Comparison of ENCODE assay signal across 8 cellular contexts in genomic region chr16:10941127-10941933, GRCh38. TPM values are rescaled to one million over a fixed set of nuclear protein-coding genes. Genes with fewer than 3 reads are reported as not detected.
DNase-seq lines count a peak whose midpoint lies in the region; ATAC-seq, FAIRE-seq and TF ChIP-seq lines count a peak whose summit lies in the region.

No MANE protein-coding gene starts in this region.

- H3K27me3 ChIP-seq in HUES48 (ENCODE audit: control insufficient read depth, insufficient read depth, low read length): no peaks in the 10 kb centered on the region
- no peaks in the 10 kb centered on the region for H3K27me3 ChIP-seq in uterus

- H3K9me3 Mint-ChIP-seq in CD14-positive monocyte (peaks cover 0 to 2% (median 0%) of the 10 kb centered on the region in 7 donors), memory B cell (no peaks in the 10 kb centered on the region)

- TF ChIP-seq CTCF in CD14-positive monocyte (IDR thresholded peaks at IDR 0.05) (no peak), astrocyte of the spinal cord (IDR thresholded peaks at IDR 0.05; ENCODE audit: low read depth, low read length) (no peak), uterus (IDR thresholded peaks at IDR 0.05) (no peak)

- H3K36me3 ChIP-seq in HUES48 (ENCODE audit: control insufficient read depth, insufficient read depth, low read length) (peaks cover 21% of the 10 kb centered on the region; the same call in 1 of the 2 replicates), uterus (no peaks in the 10 kb centered on the region)

- H3K27me3 Mint-ChIP-seq in CD14-positive monocyte (ENCODE audit: low read depth in 3 of 3): peaks cover 3 to 7% (median 4%) of the 10 kb centered on the region in 3 donors
- no peaks in the 10 kb centered on the region for H3K27me3 Mint-ChIP-seq in memory B cell

- H3K9ac ChIP-seq in HUES48 (ENCODE audit: low read depth, low read length): no peak overlapping the region

- H3K4me3 Mint-ChIP-seq in CD14-positive monocyte (peak overlapping the region; percentile 83 to 91), memory B cell (peak overlapping the region; percentile 92)

- H3K27ac ChIP-seq in HUES48 (ENCODE audit: low read depth, low read length): no peak overlapping the region
- peak overlapping the region; percentile 80 to 88 for H3K27ac ChIP-seq in uterus

- H3K9me3 ChIP-seq in HUES48 (ENCODE audit: control insufficient read depth, insufficient read depth, low read length) (no peaks in the 10 kb centered on the region), uterus (no peaks in the 10 kb centered on the region)

- H3K27ac Mint-ChIP-seq in CD14-positive monocyte (peak overlapping the region in 5 of 7 donors; percentile 42 to 87 (median 46)), memory B cell (peak overlapping the region; percentile 91)

- H3K4me1 Mint-ChIP-seq in CD14-positive monocyte (peaks cover 80% of the 10 kb centered on the region), memory B cell (peaks cover 60% of the 10 kb centered on the region)

- intact Hi-C loops in CD14-positive monocyte (cut with micrococcal nuclease) (loop anchor here (10.0 kb wide), 2 partner anchors 197 to 973 kb away; partner anchors contain the start of genes GSPT1 (in 1 of the 2) and NUBP1 (in 1 of the 2)), uterus (cut with DNase I; ENCODE audit: low total_unique reads) (no loop called here)

- DNase-seq in CD14-positive monocyte (ENCODE audit: low spot score) (no peak), astrocyte of the spinal cord (ENCODE audit: low read depth, low spot score) (no peak), memory B cell (ENCODE audit: low spot score in 2 of 2) (no peak), uterus (peak in 1 of 2 donors; percentile 32), midbrain (lab: John Stamatoyannopoulos, UW) (no peak), H54 (ENCODE audit: insufficient read length, low spot score) (no peak)

- ATAC-seq in memory B cell (ENCODE audit: low read depth) (no peak), GM18498 (IDR thresholded peaks at IDR 0.05; ENCODE audit: unreplicated experiment) (no peak)

- H3K4me1 ChIP-seq in HUES48 (ENCODE audit: control insufficient read depth, insufficient read depth, low read length): peaks cover 31% of the 10 kb centered on the region
- peaks cover 14 to 51% of the 10 kb centered on the region in 2 donors for H3K4me1 ChIP-seq in uterus

- TF ChIP-seq POLR2A in uterus (IDR thresholded peaks at IDR 0.05) (no peak), H54 (IDR thresholded peaks at IDR 0.05; ENCODE audit: low read depth, low read length) (no peak)

- H3K4me3 ChIP-seq in HUES48 (ENCODE audit: low read depth, low read length) (peak overlapping the region; percentile 76), astrocyte of the spinal cord (ENCODE audit: low read depth, low read length) (peak overlapping the region; percentile 69), uterus (peak overlapping the region; percentile 51 to 95)

- H3K36me3 Mint-ChIP-seq in CD14-positive monocyte (peaks cover 3 to 7% of the 10 kb centered on the region in 2 donors), memory B cell (no peaks in the 10 kb centered on the region)

- in situ Hi-C loops in astrocyte of the spinal cord (cut with HindIII; ENCODE audit: low sequenced_read_pairs): no loop called here

- FAIRE-seq in H54 (lab: Jason Lieb, UNC): no peak

RNA-seq across cellular contexts. Expression of gene DEXI, which starts 0.9 kb away (rescaled TPM):
- 10 to 100 TPM in 1 of 2 donors, 1 to 10 TPM in 1; 6.8 to 10.8 TPM for polyA plus RNA-seq in CD14-positive monocyte
- 10 to 100 TPM; 15.6 to 70.2 (median 42.6) TPM for total RNA-seq in uterus

RNA-seq across cellular contexts. Expression of gene CLEC16A, which starts 3.0 kb away (rescaled TPM):
- 1 to 10 TPM; 3.4 to 5.8 TPM for polyA plus RNA-seq in CD14-positive monocyte
- 10 to 100 TPM in 3 of 4 donors, 1 to 10 TPM in 1; 7.6 to 65.6 (median 28.0) TPM for total RNA-seq in uterus
